14 cellular contexts compared by ENCODE assay signal in genomic region chr10:93749218-93749799, GRCh38. TPM values are rescaled to one million over a fixed set of nuclear protein-coding genes. Genes with fewer than 3 reads are reported as not detected.
DNase-seq lines count a peak whose midpoint lies in the region; ATAC-seq and TF ChIP-seq lines count a peak whose summit lies in the region.
"Had no signal": no experiment of that assay in that cellular context is flagged by ENCODE, and none has a peak within 500 bp of the region (broad histone marks: within the 10 kb centered on the region; RNA-seq: fewer than 3 reads in every experiment).

No MANE protein-coding gene starts in this region.

- TF ChIP-seq CTCF in VCaP (conservative IDR thresholded peaks at IDR 0.05): no peak

- DNase-seq in DMS 273 (lab: John Stamatoyannopoulos, UW; ENCODE audit: unreplicated experiment): peak; percentile 36
- no peak for DNase-seq in DMS 273 treated with DMSO at 0.1 percent for 48 hours (lab: John Stamatoyannopoulos, UW)
- DNase-seq in iPS DF 4.7 (ENCODE audit: extremely low read depth, low spot score): peak; percentile 62
- DNase-seq in sciatic nerve (ENCODE audit: low spot score): no peak
- no peak for DNase-seq in activated CD4-positive, alpha-beta T cell treated with anti-CD3 and anti-CD28 coated beads for 48 hours
- DNase-seq: activated CD4-positive, alpha-beta T cell treated with anti-CD3 and anti-CD28 coated beads, Interleukin-2, amount 10 ng/mL, durations not matched to agents 7 days and 5 days; activated effector memory CD4-positive, alpha-beta T cell treated with Interleukin-2 at 50 U/mL for 16 hours; MV-4-11; stimulated activated naive CD8-positive, alpha-beta T cell treated with anti-CD3 and anti-CD28 coated beads, Interleukin-15, Interleukin-2, amounts not matched to agents 100 U/mL and 50 U/mL, for 24 hours; T-helper 1 cell had no signal

- ATAC-seq in sciatic nerve: peak; percentile 74
- ATAC-seq in HG02588 (IDR thresholded peaks at IDR 0.05; ENCODE audit: unreplicated experiment): no peak
- ATAC-seq in GM21528 (IDR thresholded peaks at IDR 0.05; ENCODE audit: low FRiP score, unreplicated experiment): no peak
- ATAC-seq: stimulated activated naive CD8-positive, alpha-beta T cell treated with anti-CD3 and anti-CD28 coated beads, Interleukin-15, Interleukin-2, amounts not matched to agents 100 U/mL and 50 U/mL, for 24 hours had no signal

- peak overlapping the region; percentile 66 for H3K27ac ChIP-seq in VCaP

- intact Hi-C loops in sciatic nerve (cut with DNase I): no loop called here

RNA-seq across cellular contexts. Expression of gene LGI1, which starts 8.4 kb away (rescaled TPM):
- total RNA-seq in sciatic nerve: 19.8 TPM
- total RNA-seq: activated CD4-positive, alpha-beta T cell treated with anti-CD3 and anti-CD28 coated beads, Interleukin-2, amount 10 ng/mL, durations not matched to agents 7 days and 5 days; myocyte had no signal

RNA-seq across cellular contexts. Expression of gene FRA10AC1, which starts 46.9 kb away (rescaled TPM):
- 40.9 TPM for total RNA-seq in sciatic nerve

Comparison
In these comparisons a context has a peak if more than half of its experiments do, and no peak if none do; other contexts are left out.
1. DNase-seq: peak in DMS 273 (single experiment) and iPS DF 4.7 (single experiment); none in DMS 273 treated with DMSO at 0.1 percent for 48 hours (single experiment), sciatic nerve (single experiment) and activated CD4-positive, alpha-beta T cell treated with anti-CD3 and anti-CD28 coated beads for 48 hours (single experiment).